ENCODE assay signal across 1 cellular context in the genomic region with DNA sequence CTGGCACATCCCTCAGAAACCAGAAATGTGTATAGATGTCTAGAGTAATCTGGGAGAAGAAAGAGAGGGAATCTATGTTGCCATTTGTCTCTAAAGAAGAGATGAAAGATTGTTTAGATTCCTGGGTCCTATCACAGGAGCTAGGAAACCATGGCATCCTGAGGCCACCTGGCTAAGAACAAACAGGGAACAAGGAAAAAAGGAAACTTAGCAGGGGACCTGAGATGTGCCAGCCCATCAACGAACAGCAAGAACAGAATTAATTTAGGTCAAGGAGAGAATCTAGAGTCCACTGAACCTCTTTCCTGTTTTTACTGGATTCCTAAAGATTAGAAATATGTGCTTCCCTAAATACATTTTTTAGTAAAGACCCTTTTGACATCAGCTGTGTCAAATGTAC.
TF ChIP-seq lines count a peak whose summit lies in the region.

No MANE protein-coding gene starts in this region.

TF ChIP-seq in WTC11, 78 proteins besides CTCF, POLR2A, EP300 and RAD21:
- TF ChIP-seq, protein P1, sequence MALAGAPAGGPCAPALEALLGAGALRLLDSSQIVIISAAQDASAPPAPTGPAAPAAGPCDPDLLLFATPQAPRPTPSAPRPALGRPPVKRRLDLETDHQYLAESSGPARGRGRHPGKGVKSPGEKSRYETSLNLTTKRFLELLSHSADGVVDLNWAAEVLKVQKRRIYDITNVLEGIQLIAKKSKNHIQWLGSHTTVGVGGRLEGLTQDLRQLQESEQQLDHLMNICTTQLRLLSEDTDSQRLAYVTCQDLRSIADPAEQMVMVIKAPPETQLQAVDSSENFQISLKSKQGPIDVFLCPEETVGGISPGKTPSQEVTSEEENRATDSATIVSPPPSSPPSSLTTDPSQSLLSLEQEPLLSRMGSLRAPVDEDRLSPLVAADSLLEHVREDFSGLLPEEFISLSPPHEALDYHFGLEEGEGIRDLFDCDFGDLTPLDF (CRISPR knock-in tag; IDR thresholded peaks at IDR 0.05), result no peak
- TF ChIP-seq GABPB1 (CRISPR knock-in tag; IDR thresholded peaks at IDR 0.05) (no peak), HMGA2 (CRISPR knock-in tag; IDR thresholded peaks at IDR 0.05) (no peak), ARID4B (CRISPR knock-in tag; IDR thresholded peaks at IDR 0.05; ENCODE audit: borderline replicate concordance) (no peak), FOXJ3 (CRISPR knock-in tag; IDR thresholded peaks at IDR 0.05; ENCODE audit: borderline replicate concordance) (no peak), EMX1 (CRISPR knock-in tag; IDR thresholded peaks at IDR 0.05) (no peak), ZNF423 (CRISPR knock-in tag; IDR thresholded peaks at IDR 0.05) (no peak), NFYB (CRISPR knock-in tag; conservative IDR thresholded peaks at IDR 0.05; ENCODE audit: low read depth) (no peak)
- TF ChIP-seq, protein P2, sequence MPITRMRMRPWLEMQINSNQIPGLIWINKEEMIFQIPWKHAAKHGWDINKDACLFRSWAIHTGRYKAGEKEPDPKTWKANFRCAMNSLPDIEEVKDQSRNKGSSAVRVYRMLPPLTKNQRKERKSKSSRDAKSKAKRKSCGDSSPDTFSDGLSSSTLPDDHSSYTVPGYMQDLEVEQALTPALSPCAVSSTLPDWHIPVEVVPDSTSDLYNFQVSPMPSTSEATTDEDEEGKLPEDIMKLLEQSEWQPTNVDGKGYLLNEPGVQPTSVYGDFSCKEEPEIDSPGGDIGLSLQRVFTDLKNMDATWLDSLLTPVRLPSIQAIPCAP (CRISPR knock-in tag; IDR thresholded peaks at IDR 0.05), result no peak
